Comparison of ENCODE assay signal across 11 cellular contexts in the genomic region with DNA sequence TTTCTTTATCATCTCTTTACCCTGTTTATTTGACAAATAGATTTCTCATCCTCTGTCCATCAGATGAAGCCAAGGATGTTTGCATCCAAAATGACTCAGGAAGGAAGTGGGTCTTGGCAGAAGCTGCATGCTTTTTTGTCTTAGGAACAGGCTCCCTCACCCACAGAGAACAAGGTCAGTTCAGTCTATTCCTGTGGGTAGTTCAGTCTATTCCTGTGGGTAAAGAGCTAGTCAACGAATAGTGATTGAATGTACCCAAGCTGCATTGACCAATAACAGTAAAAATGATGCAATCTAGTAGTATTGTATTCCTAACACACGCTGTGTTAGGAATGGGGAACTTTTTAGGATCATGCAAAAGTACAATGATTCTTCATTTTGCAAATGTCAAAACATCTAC.
A peak's percentile ranks its signal among the peaks of the same experiment; 100 is the strongest.
DNase-seq lines count a peak whose midpoint lies in the region; TF ChIP-seq lines count a peak whose summit lies in the region.
"Had no signal": no experiment of that assay in that cellular context is flagged by ENCODE, and none has a peak within 500 bp of the region (broad histone marks: within the 10 kb centered on the region; RNA-seq: fewer than 3 reads in every experiment).

No MANE protein-coding gene starts in this region.

- H3K36me3 ChIP-seq in BJ (ENCODE audit: control insufficient read depth, insufficient read depth, low read length) (no peaks in the 10 kb centered on the region), esophagus muscularis mucosa (no peaks in the 10 kb centered on the region)

- H3K4me3 ChIP-seq in BJ (ENCODE audit: low read depth, low read length) (no peak overlapping the region), esophagus muscularis mucosa (no peak overlapping the region)

- H3K36me3 Mint-ChIP-seq in nephron progenitor cell (ENCODE audit: low read depth): no peaks in the 10 kb centered on the region

- TF ChIP-seq CTCF in BJ (IDR thresholded peaks at IDR 0.05; ENCODE audit: insufficient read depth, low read depth, low read length): no peak
- TF ChIP-seq CTCF in esophagus muscularis mucosa (IDR thresholded peaks at IDR 0.05): no peak
- TF ChIP-seq CTCF in nephron progenitor cell (IDR thresholded peaks at IDR 0.05): no peak

- H3K27ac ChIP-seq in esophagus muscularis mucosa (replicated peaks in 1 of 4): peak overlapping the region in 3 of 4 donors; percentile 7 to 71 (median 47)

- no peak for TF ChIP-seq EP300 in esophagus muscularis mucosa (IDR thresholded peaks at IDR 0.05)

- H3K27me3 ChIP-seq in BJ (ENCODE audit: control insufficient read depth, insufficient read depth, low read length): no peaks in the 10 kb centered on the region
- no peaks in the 10 kb centered on the region for H3K27me3 ChIP-seq in esophagus muscularis mucosa

- intact Hi-C loops in esophagus muscularis mucosa (cut with DNase I): no loop called here

- CTCF ChIA-PET in BJ (lab: Yijun Ruan, JAX): interaction anchor here (1.0 to 1.1 kb wide), 2 partner anchors 11 to 44 kb away, joined by 3 read pairs; no protein-coding TSS in a partner anchor

- peaks cover 14% of the 10 kb centered on the region for H3K4me1 Mint-ChIP-seq in nephron progenitor cell
- H3K4me1 Mint-ChIP-seq: activated B cell treated with CpG ODN at 0.5 μM for 24 hours had no signal

- peaks cover 0 to 14% (median 6%) of the 10 kb centered on the region in 4 donors for H3K4me1 ChIP-seq in esophagus muscularis mucosa

- no peak overlapping the region for H3K4me3 Mint-ChIP-seq in nephron progenitor cell
- H3K4me3 Mint-ChIP-seq: activated B cell treated with CpG ODN at 0.5 μM for 24 hours had no signal

- no peak for TF ChIP-seq POLR2A in esophagus muscularis mucosa (IDR thresholded peaks at IDR 0.05; ENCODE audit: low read depth)

- no peaks in the 10 kb centered on the region for H3K9me3 ChIP-seq in esophagus muscularis mucosa

- POLR2A ChIA-PET in BJ (lab: Charles Lee): no interaction called here

- peaks cover 7% of the 10 kb centered on the region for H3K27me3 Mint-ChIP-seq in nephron progenitor cell (ENCODE audit: low read depth, poor library complexity)

- no peaks in the 10 kb centered on the region for H3K9me3 Mint-ChIP-seq in nephron progenitor cell
- H3K9me3 Mint-ChIP-seq: activated B cell treated with CpG ODN at 0.5 μM for 24 hours had no signal

- WGBS in esophagus muscularis mucosa: 58% methylated on average over 2 of the region's 2 CpGs

- H3K27ac Mint-ChIP-seq in nephron progenitor cell: peak overlapping the region; percentile 17
- H3K27ac Mint-ChIP-seq: activated B cell treated with CpG ODN at 0.5 μM for 24 hours had no signal

- DNase-seq in BJ (ENCODE audit: low read depth) (peak; percentile 74), NCI-H226 (peak; percentile 55), esophagus muscularis mucosa (ENCODE audit: extremely low spot score) (no peak), nephron progenitor cell (no peak), NCI-H748 treated with DMSO at 0.1 percent for 48 hours (lab: John Stamatoyannopoulos, UW) (no peak), midbrain (lab: John Stamatoyannopoulos, UW) (no peak), NCI-H1048 (lab: John Stamatoyannopoulos, UW) (no peak), UCSD-AML1 (lab: John Stamatoyannopoulos, UW; ENCODE audit: unreplicated experiment) (no peak)
- DNase-seq: activated B cell treated with CpG ODN at 0.5 μM for 24 hours; activated effector memory CD4-positive, alpha-beta T cell treated with anti-CD3 and anti-CD28 coated beads, Interleukin-2, amount 50 U/mL, for 16 hours; NCI-H1105 had no signal

Comparison
In these comparisons a context has a peak if more than half of its experiments do, and no peak if none do; other contexts are left out.
1. DNase-seq: peak in BJ (single experiment) and NCI-H226 (single experiment); none in esophagus muscularis mucosa (single experiment), nephron progenitor cell (single experiment), NCI-H748 treated with DMSO at 0.1 percent for 48 hours (single experiment), midbrain (single experiment), NCI-H1048 (single experiment) and UCSD-AML1 (single experiment).